In the genomic region with DNA sequence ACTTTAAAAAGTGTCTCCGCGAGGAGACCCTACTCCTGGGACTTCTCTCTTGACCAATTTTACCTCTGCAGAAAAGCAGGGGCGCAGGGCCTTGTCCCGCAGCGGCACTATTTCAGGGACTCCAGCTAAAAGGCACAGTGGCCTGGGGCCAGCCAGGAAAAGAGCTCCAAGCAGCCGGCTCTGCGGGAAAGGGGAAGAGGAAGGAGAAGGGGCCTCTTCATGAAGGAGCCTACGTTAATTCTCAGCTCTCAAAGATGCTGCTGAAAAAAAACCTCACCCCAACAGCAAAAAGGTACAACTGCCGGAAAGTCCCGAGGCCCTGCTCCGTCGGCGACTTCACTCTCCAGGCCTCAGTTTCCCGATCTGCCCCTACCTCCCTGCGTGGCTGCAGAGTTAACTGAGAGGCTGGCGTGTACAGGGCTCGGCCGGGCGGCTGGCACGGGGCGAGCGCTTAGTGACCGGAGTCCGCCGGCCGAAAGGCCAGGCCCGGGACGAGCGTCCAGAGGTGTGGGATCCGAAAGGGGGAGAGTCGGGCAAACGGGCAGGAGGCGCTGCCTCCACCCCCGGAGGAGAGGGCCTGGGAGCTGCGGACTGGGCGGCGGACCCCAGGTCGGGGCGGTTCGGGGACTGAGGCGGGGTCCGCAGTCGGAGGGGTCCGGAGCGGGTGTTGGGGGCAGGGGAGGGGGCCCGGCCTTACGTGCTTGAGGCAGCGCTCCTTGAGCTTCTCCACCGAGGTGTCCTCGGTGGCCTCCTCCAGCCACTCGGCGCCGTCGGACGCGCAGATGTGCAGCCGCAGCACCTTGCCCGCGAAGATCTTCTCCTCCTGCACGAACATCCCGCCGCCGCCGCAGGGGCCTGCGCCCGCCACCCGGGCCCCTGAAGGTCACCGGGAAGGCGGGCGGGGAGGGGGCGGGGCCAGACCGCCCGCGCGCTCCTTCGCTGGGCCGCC, we compare ENCODE assay signal across 7 cellular contexts. TPM values are rescaled to one million over a fixed set of nuclear protein-coding genes. Genes with fewer than 3 reads are reported as not detected.
DNase-seq lines count a peak whose midpoint lies in the region; ATAC-seq and TF ChIP-seq lines count a peak whose summit lies in the region.

No MANE protein-coding gene starts in this region.

- H3K36me3 ChIP-seq in PC-3 (ENCODE audit: low read depth, low read length) (no peaks in the 10 kb centered on the region), uterus (no peaks in the 10 kb centered on the region)

- DNase-seq in GM13977 (ENCODE audit: low spot score) (peak; percentile 60), PC-3 (no peak), dermis blood vessel endothelial cell (peak; percentile 36), mesenteric fat pad (ENCODE audit: low spot score) (peak; percentile 87), uterus (peak in 1 of 2 donors; percentile 31), NCI-H1105 (lab: John Stamatoyannopoulos, UW) (no peak)

- no peaks in the 10 kb centered on the region for H3K9me2 ChIP-seq in PC-3 (replicated peaks; ENCODE audit: low read length)

- H3K9me3 ChIP-seq in PC-3 (ENCODE audit: low read length) (no peaks in the 10 kb centered on the region), uterus (no peaks in the 10 kb centered on the region)

- TF ChIP-seq POLR2A in uterus (IDR thresholded peaks at IDR 0.05), result no peak

- H3K4me1 ChIP-seq in PC-3 (ENCODE audit: insufficient read depth, low read length) (peaks cover 10% of the 10 kb centered on the region), uterus (peaks cover 0 to 3% of the 10 kb centered on the region in 2 donors)

- peaks cover 53% of the 10 kb centered on the region for H3K79me2 ChIP-seq in PC-3 (ENCODE audit: low read length)

- POLR2A ChIA-PET in PC-3 (lab: Charles Lee; ENCODE audit: unreplicated experiment), result interaction anchor here (0.6 to 0.7 kb wide), 2 partner anchors 91 to 172 kb away, joined by 7 read pairs; no protein-coding TSS in a partner anchor

- H3K27me3 ChIP-seq in PC-3 (ENCODE audit: low read length) (no peaks in the 10 kb centered on the region), uterus (no peaks in the 10 kb centered on the region)

- H2AFZ ChIP-seq in PC-3 (ENCODE audit: low read length), result peak overlapping the region; percentile 77

- no peaks in the 10 kb centered on the region for H3F3A ChIP-seq in PC-3 (ENCODE audit: low read length, unreplicated experiment)

- H3K27ac ChIP-seq in PC-3 (ENCODE audit: low read length) (0 out of 2 replicates have a peak overlapping the region, but pooled peaks have one; percentile 16), uterus (peak overlapping the region; percentile 77 to 91)

- in situ Hi-C loops in GM13977 (cut with MboI; ENCODE audit: low pct_unique_long_range_greater_than_20kb, low sequenced_read_pairs, unreplicated experiment), result loop anchor here (10.0 kb wide), 1 partner anchor 164 kb away; no protein-coding TSS in a partner anchor

- H3K4me2 ChIP-seq in PC-3 (ENCODE audit: low read length), result peak overlapping the region; percentile 100

- H3K9ac ChIP-seq in PC-3 (ENCODE audit: low read length), result peak overlapping the region; percentile 81

- TF ChIP-seq CTCF in GM13977 (IDR thresholded peaks at IDR 0.05; ENCODE audit: extremely low read depth, insufficient read depth, missing control alignments) (no peak), PC-3 (conservative IDR thresholded peaks at IDR 0.05; ENCODE audit: low read depth, low read length) (no peak), uterus (IDR thresholded peaks at IDR 0.05) (no peak)

- CTCF ChIA-PET in PC-3 (lab: Charles Lee), result interaction anchor here (0.7 kb wide), 1 partner anchor 163 kb away, joined by 4 read pairs; no protein-coding TSS in a partner anchor

- intact Hi-C loops in PC-3 (cut with micrococcal nuclease), result loop anchor here (1.0 to 5.0 kb wide), 2 partner anchors 53 to 92 kb away; partner anchors contain the start of gene CAMSAP1
- intact Hi-C loops in uterus (cut with DNase I; ENCODE audit: low total_unique reads), result no loop called here

- peak overlapping the region; percentile 96 for H3K4me3 ChIP-seq in PC-3 (ENCODE audit: low read length)
- peak overlapping the region; percentile 94 to 97 for H3K4me3 ChIP-seq in uterus

- ATAC-seq in HG02610 (IDR thresholded peaks at IDR 0.05; ENCODE audit: unreplicated experiment) (peak; percentile 6), PC-3 (peak; percentile 34)

- TSS peak; percentile 38 for BruUV-seq in PC-3 (replicated peaks; lab: Mats Ljungman, UMichigan)

- H4K20me1 ChIP-seq in PC-3 (ENCODE audit: low read length), result peaks cover 7% of the 10 kb centered on the region; the same call in 1 of the 2 replicates

RNA-seq across cellular contexts. Expression of gene UBAC1, which starts 0.6 kb away (rescaled TPM):
- total RNA-seq in PC-3 (2014; rRNA removed), result 65.9 and 77.3 TPM in 2 replicates
- 35.9 and 36.2 TPM in 2 replicates for total RNA-seq in dermis blood vessel endothelial cell
- 36.3 TPM for total RNA-seq in mesenteric fat pad
- 10 to 100 TPM; 25.1 to 46.1 (median 35.8) TPM for total RNA-seq in uterus

RNA-seq across cellular contexts. Expression of gene CAMSAP1, which starts 53.3 kb away (rescaled TPM):
- total RNA-seq in PC-3 (2014; rRNA removed), result 16.4 and 32.0 TPM in 2 replicates
- 17.5 and 20.1 TPM in 2 replicates for total RNA-seq in dermis blood vessel endothelial cell
- total RNA-seq in mesenteric fat pad, result 35.3 TPM
- 10 to 100 TPM; 15.6 to 61.2 (median 43.2) TPM for total RNA-seq in uterus

Comparison
In these comparisons a context has a peak if more than half of its experiments do, and no peak if none do; other contexts are left out.
1. DNase-seq: peak in GM13977 (single experiment), dermis blood vessel endothelial cell (single experiment) and mesenteric fat pad (single experiment); none in PC-3 (single experiment) and NCI-H1105 (single experiment).